ENCODE assay signal across 8 cellular contexts in the genomic region with DNA sequence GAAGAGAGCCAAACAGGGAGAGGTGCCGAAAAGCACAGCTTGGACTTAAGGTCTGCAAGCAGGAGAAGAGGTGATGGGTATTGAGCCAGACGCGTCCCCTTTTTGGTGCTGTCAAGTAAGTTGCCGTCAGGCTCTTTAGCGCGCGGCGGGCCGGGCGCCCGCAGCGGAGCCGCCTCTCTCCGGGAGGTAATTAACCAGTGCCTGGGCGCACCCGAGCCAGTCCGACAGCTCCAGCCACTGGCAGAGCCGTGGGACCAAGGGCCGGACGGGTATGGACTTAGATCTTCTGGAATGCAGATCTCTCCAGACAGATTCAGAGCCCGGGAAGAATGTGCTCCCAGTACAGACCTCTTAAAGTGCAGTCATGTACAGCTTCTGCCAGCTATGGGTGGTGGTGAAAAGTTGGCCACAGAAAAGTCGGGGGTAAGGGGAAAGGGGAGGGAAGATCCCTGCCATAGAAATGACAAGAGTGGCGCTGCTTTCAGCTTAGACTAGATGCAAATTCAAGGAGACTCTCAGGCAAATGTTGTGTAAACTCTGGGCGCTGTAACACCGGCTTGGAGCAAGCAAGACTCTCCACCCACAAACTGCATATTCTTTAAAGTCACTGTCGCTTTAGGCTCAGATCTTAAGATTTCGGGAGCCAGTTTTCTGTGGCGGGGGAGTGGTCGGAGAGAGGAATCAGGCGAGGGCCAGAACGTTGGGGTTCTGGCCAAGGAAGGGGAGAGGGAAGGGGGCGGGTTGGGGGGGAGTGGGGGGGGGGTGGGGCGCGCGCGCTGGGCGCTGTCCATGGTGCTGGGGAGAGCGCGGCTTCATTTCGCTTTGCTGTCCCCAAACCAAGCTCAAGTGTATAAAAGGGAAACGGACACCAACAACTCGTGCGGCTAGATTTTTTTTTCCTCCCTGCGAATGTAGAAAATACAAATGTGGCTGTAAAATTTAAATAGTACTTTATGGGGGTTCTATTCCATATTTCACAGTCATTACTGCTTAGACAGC. TPM values are rescaled to one million over a fixed set of nuclear protein-coding genes. Genes with fewer than 3 reads are reported as not detected.
DNase-seq lines count a peak whose midpoint lies in the region; ATAC-seq, FAIRE-seq and TF ChIP-seq lines count a peak whose summit lies in the region.

No MANE protein-coding gene starts in this region.

- H3K4me3 Mint-ChIP-seq in GM23338 (peak overlapping the region; percentile 53), T-helper 17 cell (no peak overlapping the region)

- H3K79me2 ChIP-seq in GM23338 (replicated peaks; ENCODE audit: insufficient read depth), result no peaks in the 10 kb centered on the region

- H3K4me1 Mint-ChIP-seq in GM23338 (peaks cover 44% of the 10 kb centered on the region), T-helper 17 cell (peaks cover 11% of the 10 kb centered on the region)

- DNase-seq in A549 (ENCODE audit: low read depth in 1 of 2, low spot score in 1 of 2) (peak in 1 of 2 experiments; percentile 31), GM23338 (ENCODE audit: low spot score) (peak; percentile 65), T-helper 17 cell (no peak), left kidney (ENCODE audit: low read depth, low spot score) (peak; percentile 75), UCSD-AML1 (lab: John Stamatoyannopoulos, UW; ENCODE audit: unreplicated experiment) (no peak), occipital lobe (lab: John Stamatoyannopoulos, UW) (no peak)

- no peaks in the 10 kb centered on the region for H3K36me3 ChIP-seq in GM23338 (ENCODE audit: insufficient read depth)

- no peak for TF ChIP-seq RAD21 in A549 (conservative IDR thresholded peaks at IDR 0.05 in 1 of 2, IDR thresholded peaks at IDR 0.05 in 1 of 2)

- H3K27ac Mint-ChIP-seq in GM23338, result no peak overlapping the region
- H3K27ac Mint-ChIP-seq in T-helper 17 cell, result peak overlapping the region; percentile 66

- no peaks in the 10 kb centered on the region for H3K9me3 ChIP-seq in A549
- peaks cover 8% of the 10 kb centered on the region for H3K9me3 ChIP-seq in T-helper 17 cell (ENCODE audit: control insufficient read depth, low read length, poor library complexity, severe bottlenecking)

- no peak overlapping the region for H2AFZ ChIP-seq in GM23338

- peaks cover 37% of the 10 kb centered on the region for H4K20me1 ChIP-seq in GM23338 (replicated peaks; ENCODE audit: insufficient read depth)

- H3K4me1 ChIP-seq in A549 (peaks cover 16% of the 10 kb centered on the region; the same call in 2 of the 3 replicates), GM23338 (ENCODE audit: insufficient read depth) (peaks cover 61% of the 10 kb centered on the region)

- H3K27me3 ChIP-seq in GM23338 (ENCODE audit: insufficient read depth), result peaks cover 99% of the 10 kb centered on the region

- 9% methylated on average over 38 of the region's 44 CpGs for WGBS in A549 (ENCODE audit: missing lambda C conversion rate)

- TF ChIP-seq EP300 in A549 (IDR thresholded peaks at IDR 0.05), result no peak

- H3K27ac ChIP-seq in A549 (no peak overlapping the region), GM23338 (ENCODE audit: low read depth) (no peak overlapping the region)

- H3K4me3 ChIP-seq in A549 (peak overlapping the region; percentile 31), GM23338 (peak overlapping the region; percentile 48)

- no peaks in the 10 kb centered on the region for H3K36me3 Mint-ChIP-seq in GM23338 (ENCODE audit: low read depth)
- H3K36me3 Mint-ChIP-seq in T-helper 17 cell (ENCODE audit: low read depth), result no peaks in the 10 kb centered on the region

- POLR2A ChIA-PET in A549 (lab: Yijun Ruan, JAX), result interaction anchor here (0.6 kb wide), 1 partner anchor 249 kb away, joined by 3 read pairs; no protein-coding TSS in a partner anchor

- CTCF ChIA-PET in A549 (lab: Yijun Ruan, JAX), result interaction anchor here (0.7 to 1.6 kb wide), 5 partner anchors 8 to 1125 kb away, joined by 3 to 4 read pairs (median 3); no protein-coding TSS in a partner anchor

- FAIRE-seq in A549 (lab: Jason Lieb, UNC), result no peak

- H3F3A ChIP-seq in GM23338 (replicated peaks; ENCODE audit: low read depth), result peaks cover 22% of the 10 kb centered on the region

- TF ChIP-seq CTCF in A549 (IDR thresholded peaks at IDR 0.05) (no peak), GM23338 (conservative IDR thresholded peaks at IDR 0.05; ENCODE audit: low read depth in 2 of 2) (no peak)

- ATAC-seq in A549 (peak; percentile 62 to 77; a peak in 5 of 6 replicates), GM23338 (peak; percentile 57), T-helper 17 cell (no peak), HG03457 (IDR thresholded peaks at IDR 0.05; ENCODE audit: unreplicated experiment) (no peak), HG03520 (IDR thresholded peaks at IDR 0.05; ENCODE audit: unreplicated experiment) (no peak)

- TF ChIP-seq POLR2A in A549 (IDR thresholded peaks at IDR 0.05; ENCODE audit: low read length), result no peak

- H3K27me3 Mint-ChIP-seq in GM23338 (ENCODE audit: insufficient read depth, low read depth, poor library complexity), result peaks cover 40% of the 10 kb centered on the region
- H3K27me3 Mint-ChIP-seq in T-helper 17 cell, result peaks cover 63% of the 10 kb centered on the region

- no peaks in the 10 kb centered on the region for H3K9me2 ChIP-seq in GM23338 (ENCODE audit: insufficient read depth)

- H3K4me2 ChIP-seq in A549, result peak overlapping the region; percentile 90
- H3K4me2 ChIP-seq in GM23338, result peak overlapping the region; percentile 76

- H3K9me3 Mint-ChIP-seq in GM23338, result no peaks in the 10 kb centered on the region

TF ChIP-seq in A549, 52 proteins besides CTCF, POLR2A, EP300 and RAD21 (continues in another document):
- no peak for TF ChIP-seq BHLHE40 (IDR thresholded peaks at IDR 0.05; ENCODE audit: low read depth, low read length)

TF ChIP-seq in GM23338, 12 proteins besides CTCF, POLR2A, EP300 and RAD21 (continues in another document):
- TF ChIP-seq, protein P1, sequence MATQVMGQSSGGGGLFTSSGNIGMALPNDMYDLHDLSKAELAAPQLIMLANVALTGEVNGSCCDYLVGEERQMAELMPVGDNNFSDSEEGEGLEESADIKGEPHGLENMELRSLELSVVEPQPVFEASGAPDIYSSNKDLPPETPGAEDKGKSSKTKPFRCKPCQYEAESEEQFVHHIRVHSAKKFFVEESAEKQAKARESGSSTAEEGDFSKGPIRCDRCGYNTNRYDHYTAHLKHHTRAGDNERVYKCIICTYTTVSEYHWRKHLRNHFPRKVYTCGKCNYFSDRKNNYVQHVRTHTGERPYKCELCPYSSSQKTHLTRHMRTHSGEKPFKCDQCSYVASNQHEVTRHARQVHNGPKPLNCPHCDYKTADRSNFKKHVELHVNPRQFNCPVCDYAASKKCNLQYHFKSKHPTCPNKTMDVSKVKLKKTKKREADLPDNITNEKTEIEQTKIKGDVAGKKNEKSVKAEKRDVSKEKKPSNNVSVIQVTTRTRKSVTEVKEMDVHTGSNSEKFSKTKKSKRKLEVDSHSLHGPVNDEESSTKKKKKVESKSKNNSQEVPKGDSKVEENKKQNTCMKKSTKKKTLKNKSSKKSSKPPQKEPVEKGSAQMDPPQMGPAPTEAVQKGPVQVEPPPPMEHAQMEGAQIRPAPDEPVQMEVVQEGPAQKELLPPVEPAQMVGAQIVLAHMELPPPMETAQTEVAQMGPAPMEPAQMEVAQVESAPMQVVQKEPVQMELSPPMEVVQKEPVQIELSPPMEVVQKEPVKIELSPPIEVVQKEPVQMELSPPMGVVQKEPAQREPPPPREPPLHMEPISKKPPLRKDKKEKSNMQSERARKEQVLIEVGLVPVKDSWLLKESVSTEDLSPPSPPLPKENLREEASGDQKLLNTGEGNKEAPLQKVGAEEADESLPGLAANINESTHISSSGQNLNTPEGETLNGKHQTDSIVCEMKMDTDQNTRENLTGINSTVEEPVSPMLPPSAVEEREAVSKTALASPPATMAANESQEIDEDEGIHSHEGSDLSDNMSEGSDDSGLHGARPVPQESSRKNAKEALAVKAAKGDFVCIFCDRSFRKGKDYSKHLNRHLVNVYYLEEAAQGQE (IDR thresholded peaks at IDR 0.05; ENCODE audit: unreplicated experiment), result peak; percentile 73
- no peak for TF ChIP-seq ZNF114 (CRISPR knock-in tag; IDR thresholded peaks at IDR 0.05)
- TF ChIP-seq ZNF331 (CRISPR knock-in tag; IDR thresholded peaks at IDR 0.05; ENCODE audit: low read depth), result no peak
- no peak for TF ChIP-seq EZH2phosphoT487 (IDR thresholded peaks at IDR 0.05; ENCODE audit: unreplicated experiment)
- no peak for TF ChIP-seq JUNB (IDR thresholded peaks at IDR 0.05; ENCODE audit: unreplicated experiment)

RNA-seq across cellular contexts. Expression of a gene that starts 29.2 kb away (rescaled TPM):
- polyA plus RNA-seq in A549 (2011; rRNA removed) (5.0 and 5.2 TPM in 2 replicates), A549 (2017; fragmentation: RNase III; extraction: RNeasy Plus Mini Kit Qiagen cat#74134 plus additional on column Dnase treatment) (4.9 to 6.3 TPM (median 5.2 TPM) in 3 replicates), GM23338 (2016; fragmentation: Nextera tagmentation; extraction: Ambion mirVana) (not detected in 2 replicates)
- 10.5 and 14.6 TPM in 2 replicates for polyA plus RNA-seq in A549 (2012; cell fraction: cytosol; rRNA removed)
- polyA plus RNA-seq in A549 (2012; cell fraction: nucleus; rRNA removed), result 16.2 and 24.0 TPM in 2 replicates
- polyA minus RNA-seq in A549 (2011; rRNA and poly(A)+ RNA removed), result 5.9 and 6.3 TPM in 2 replicates
- total RNA-seq in GM23338 (2014; rRNA removed; shearing (Covaris generic)), result not detected in 2 replicates
- total RNA-seq in T-helper 17 cell (not detected), occipital lobe (121 TPM)

RNA-seq across cellular contexts. Expression of a gene that starts 31.2 kb away (rescaled TPM):
- polyA plus RNA-seq in A549 (2011; rRNA removed), result 8.3 and 8.8 TPM in 2 replicates
- polyA plus RNA-seq in A549 (2012; cell fraction: cytosol; rRNA removed), result 1.3 TPM in 2 replicates
- 0.37 and 0.39 TPM in 2 replicates for polyA plus RNA-seq in A549 (2012; cell fraction: nucleus; rRNA removed)
- 3.5 to 5.5 TPM (median 5.4 TPM) in 3 replicates for polyA plus RNA-seq in A549 (2017; fragmentation: RNase III; extraction: RNeasy Plus Mini Kit Qiagen cat#74134 plus additional on column Dnase treatment)
- 2.8 and 3.6 TPM in 2 replicates for polyA minus RNA-seq in A549 (2011; rRNA and poly(A)+ RNA removed)
- 0.59 and 3.0 TPM in 2 replicates for total RNA-seq in GM23338 (2014; rRNA removed; shearing (Covaris generic))
- 4.5 and 9.2 TPM in 2 replicates for polyA plus RNA-seq in GM23338 (2016; fragmentation: Nextera tagmentation; extraction: Ambion mirVana)
- not detected for total RNA-seq in T-helper 17 cell
- total RNA-seq in occipital lobe, result 109 TPM

Comparison
In these comparisons a context has a peak if more than half of its experiments do, and no peak if none do; other contexts are left out.
1. ATAC-seq: peak in A549 (2 of 2) and GM23338 (single experiment); none in T-helper 17 cell (single experiment), HG03457 (single experiment) and HG03520 (single experiment).
2. DNase-seq: peak in GM23338 (single experiment) and left kidney (single experiment); none in T-helper 17 cell (0 of 3), UCSD-AML1 (single experiment) and occipital lobe (single experiment).
3. RNA of a gene that starts 29.2 kb away (total RNA-seq): 121 TPM in occipital lobe (single experiment); not detected in GM23338 and not detected in T-helper 17 cell; every median in the first group is over 100 times any median in the second.
4. RNA of a gene that starts 31.2 kb away (total RNA-seq): 109 TPM in occipital lobe (single experiment); 0.59 to 3.0 TPM in GM23338 and not detected in T-helper 17 cell; every median in the first group is over 10 times any median in the second.